8 cellular contexts compared by ENCODE assay signal in genomic region chr9:98074119-98074990, GRCh38. TPM values are rescaled to one million over a fixed set of nuclear protein-coding genes. Genes with fewer than 3 reads are reported as not detected.
DNase-seq lines count a peak whose midpoint lies in the region; ATAC-seq and TF ChIP-seq lines count a peak whose summit lies in the region.

No MANE protein-coding gene starts in this region.

- peaks cover 38% of the 10 kb centered on the region for H3K4me1 Mint-ChIP-seq in activated CD4-positive, alpha-beta T cell treated with anti-CD3 and anti-CD28 coated beads, Interleukin-2, amount 10 ng/mL, durations not matched to agents 24 days and 14 days

- H3K4me3 ChIP-seq in lower leg skin (ENCODE audit: low read depth, poor library complexity, severe bottlenecking) = no peak overlapping the region

- WGBS in lower leg skin, 2 donors = 28 to 36% methylated on average over 13 of the region's 13 CpGs

- H3K27ac Mint-ChIP-seq in activated CD4-positive, alpha-beta T cell treated with anti-CD3 and anti-CD28 coated beads, Interleukin-2, amount 10 ng/mL, durations not matched to agents 24 days and 14 days = peak overlapping the region; percentile 89

- H3K9me3 Mint-ChIP-seq in activated CD4-positive, alpha-beta T cell treated with anti-CD3 and anti-CD28 coated beads, Interleukin-2, amount 10 ng/mL, durations not matched to agents 24 days and 14 days = no peaks in the 10 kb centered on the region

- peaks cover 19% of the 10 kb centered on the region for H3K36me3 Mint-ChIP-seq in activated CD4-positive, alpha-beta T cell treated with anti-CD3 and anti-CD28 coated beads, Interleukin-2, amount 10 ng/mL, durations not matched to agents 24 days and 14 days (ENCODE audit: low read depth)

- peak; percentile 27 for DNase-seq in SIG-M5 treated with dmso at 0.1 percent for 504 hours (lab: John Stamatoyannopoulos, UW; ENCODE audit: unreplicated experiment)
- no peak for DNase-seq in SIG-M5 (lab: John Stamatoyannopoulos, UW)
- DNase-seq in NCI-H2029 treated with DMSO at 0.1 percent for 48 hours (lab: John Stamatoyannopoulos, UW) = peak; percentile 69
- DNase-seq in activated CD4-positive, alpha-beta T cell treated with anti-CD3 and anti-CD28 coated beads, Interleukin-2, amount 10 ng/mL, durations not matched to agents 24 days and 14 days = peak; percentile 91
- peak; percentile 61 for DNase-seq in dedifferentiated amniotic fluid mesenchymal stem cell (ENCODE audit: extremely low spot score)
- DNase-seq in lower leg skin (ENCODE audit: low spot score in 2 of 2) = peak; percentile 45 to 92
- peak; percentile 34 to 47 (median 46) for DNase-seq in stimulated activated CD4-positive, alpha-beta T cell treated with anti-CD3 and anti-CD28 coated beads, TNF-alpha, amount 100 ng/mL, for 48 hours (ENCODE audit: low read depth in 3 of 3)

- no peak for TF ChIP-seq POLR2A in lower leg skin (IDR thresholded peaks at IDR 0.05)

- peak in 1 of 3 donors; percentile 67 for TF ChIP-seq CTCF in lower leg skin (IDR thresholded peaks at IDR 0.05)

- intact Hi-C loops in activated CD4-positive, alpha-beta T cell treated with anti-CD3 and anti-CD28 coated beads, Interleukin-2, amount 10 ng/mL, durations not matched to agents 24 days and 14 days (cut with micrococcal nuclease) = loop anchor here (1.0 to 2.0 kb wide), 5 partner anchors 22 to 189 kb away; partner anchors contain the start of genes TBC1D2 and TRIM14
- intact Hi-C loops in lower leg skin (cut with DNase I; ENCODE audit: low total_unique reads) = loop anchor here (10.0 kb wide), 2 partner anchors 130 to 180 kb away; partner anchors contain the start of gene TBC1D2

- H3K4me3 Mint-ChIP-seq in activated CD4-positive, alpha-beta T cell treated with anti-CD3 and anti-CD28 coated beads, Interleukin-2, amount 10 ng/mL, durations not matched to agents 24 days and 14 days = peak overlapping the region; percentile 52

- no peaks in the 10 kb centered on the region for H3K27me3 Mint-ChIP-seq in activated CD4-positive, alpha-beta T cell treated with anti-CD3 and anti-CD28 coated beads, Interleukin-2, amount 10 ng/mL, durations not matched to agents 24 days and 14 days

- ATAC-seq in GM18873 (IDR thresholded peaks at IDR 0.05; ENCODE audit: low FRiP score, unreplicated experiment) = no peak

RNA-seq across cellular contexts. Expression of gene NANS, which starts 17.8 kb away (rescaled TPM):
- 54.0 and 57.1 TPM in 2 replicates for total RNA-seq in activated CD4-positive, alpha-beta T cell treated with anti-CD3 and anti-CD28 coated beads, Interleukin-2, amount 10 ng/mL, durations not matched to agents 24 days and 14 days
- 10 to 100 TPM; 26.5 to 46.0 (median 40.5) TPM for total RNA-seq in lower leg skin

RNA-seq across cellular contexts. Expression of gene TRIM14, which starts 44.7 kb away (rescaled TPM):
- 47.3 and 47.8 TPM in 2 replicates for total RNA-seq in activated CD4-positive, alpha-beta T cell treated with anti-CD3 and anti-CD28 coated beads, Interleukin-2, amount 10 ng/mL, durations not matched to agents 24 days and 14 days
- total RNA-seq in lower leg skin = 10 to 100 TPM; 12.0 to 17.5 (median 16.3) TPM
